ENCODE assay signal across 25 cellular contexts in the genomic region with DNA sequence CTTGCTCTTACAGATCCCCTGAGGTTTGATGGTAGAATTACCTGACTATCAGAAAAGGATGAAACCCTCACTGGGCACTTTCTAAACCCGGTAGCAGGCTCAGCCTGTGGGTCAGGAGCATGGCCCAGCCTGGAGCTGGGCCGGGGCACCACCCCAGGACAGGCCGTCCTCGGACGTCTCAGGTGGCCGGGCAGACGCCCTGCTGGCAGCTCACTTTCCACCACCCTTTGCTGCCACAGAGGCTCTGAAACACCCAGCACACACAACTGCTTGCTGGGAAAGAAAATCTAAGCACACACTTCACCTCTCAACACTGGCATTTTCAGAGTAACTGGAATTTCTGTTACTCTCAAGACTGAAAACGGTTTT.
"Had no signal": no experiment of that assay in that cellular context is flagged by ENCODE, and none has a peak within 500 bp of the region (broad histone marks: within the 10 kb centered on the region; RNA-seq: fewer than 3 reads in every experiment).

No MANE protein-coding gene starts in this region.

- DNase-seq: activated B cell treated with CpG ODN at 0.5 μM for 24 hours; activated CD4-positive, alpha-beta T cell treated with anti-CD3 and anti-CD28 coated beads for 1 hour; activated CD4-positive, alpha-beta T cell treated with anti-CD3 and anti-CD28 coated beads, Interleukin-2, amount 10 ng/mL, durations not matched to agents 24 days and 14 days; activated CD4-positive, alpha-beta T cell treated with anti-CD3 and anti-CD28 coated beads, Interleukin-2, amount 50 U/mL, for 48 hours; activated CD8-positive, alpha-beta memory T cell treated with anti-CD3 and anti-CD28 coated beads, Interleukin-2, amount 10 ng/mL, durations not matched to agents 7 days and 5 days; activated effector memory CD4-positive, alpha-beta T cell treated with Interleukin-2 at 50 U/mL for 16 hours; activated naive CD4-positive, alpha-beta T cell; activated T-cell treated with anti-CD3 and anti-CD28 coated beads, Interleukin-2, amount 50 U/mL, for 24 hours; body of pancreas; Kasumi-1; KBM-7; NCI-H1092; NCI-H1417; NCI-H1930; NCI-H2171; NCI-H2227 treated with DMSO at 0.1 percent for 48 hours; NCI-H526; NCI-H82; SHP77; SW 1271 had no signal

- H3K4me3 ChIP-seq: ascending aorta, body of pancreas, SJSA1 had no signal

- H3K4me3 Mint-ChIP-seq: activated B cell treated with CpG ODN at 0.5 μM for 24 hours; activated CD4-positive, alpha-beta T cell treated with anti-CD3 and anti-CD28 coated beads, Interleukin-2, amount 10 ng/mL, durations not matched to agents 24 days and 14 days; activated CD8-positive, alpha-beta memory T cell treated with anti-CD3 and anti-CD28 coated beads, Interleukin-2, amount 10 ng/mL, durations not matched to agents 7 days and 5 days; activated naive CD4-positive, alpha-beta T cell treated with anti-CD3 and anti-CD28 coated beads, Interleukin-2, amount 50 U/mL, for 24 hours; activated T-cell treated with anti-CD3 and anti-CD28 coated beads, Interleukin-2, amount 50 U/mL, for 24 hours; activated T-helper 1 cell treated with anti-CD3 and anti-CD28 coated beads, Interleukin-12 subunit alpha, Interleukin-12 subunit beta, Interleukin-2, Interleukin-4 antibody, amounts not matched to agents 30 ng/mL and 10 ng/mL and 1 ng/mL, durations not matched to agents 14 hours and 24 hours and 36 hours had no signal

- H3K9me3 Mint-ChIP-seq: activated B cell treated with CpG ODN at 0.5 μM for 24 hours; activated CD4-positive, alpha-beta T cell treated with anti-CD3 and anti-CD28 coated beads, Interleukin-2, amount 10 ng/mL, durations not matched to agents 24 days and 14 days; activated naive CD4-positive, alpha-beta T cell treated with anti-CD3 and anti-CD28 coated beads, Interleukin-2, amount 50 U/mL, for 24 hours; activated T-cell treated with anti-CD3 and anti-CD28 coated beads, Interleukin-2, amount 50 U/mL, for 24 hours; activated T-helper 1 cell treated with anti-CD3 and anti-CD28 coated beads, Interleukin-12 subunit alpha, Interleukin-12 subunit beta, Interleukin-2, Interleukin-4 antibody, amounts not matched to agents 30 ng/mL and 10 ng/mL and 1 ng/mL, durations not matched to agents 14 hours and 24 hours and 36 hours had no signal

- H3K9me3 ChIP-seq: ascending aorta, body of pancreas had no signal

- H3K27me3 ChIP-seq: ascending aorta, body of pancreas, SJSA1 had no signal

- H3K27ac Mint-ChIP-seq: activated B cell treated with CpG ODN at 0.5 μM for 24 hours; activated CD4-positive, alpha-beta T cell treated with anti-CD3 and anti-CD28 coated beads, Interleukin-2, amount 10 ng/mL, durations not matched to agents 24 days and 14 days; activated naive CD4-positive, alpha-beta T cell treated with anti-CD3 and anti-CD28 coated beads, Interleukin-2, amount 50 U/mL, for 24 hours; activated T-cell treated with anti-CD3 and anti-CD28 coated beads, Interleukin-2, amount 50 U/mL, for 24 hours; activated T-helper 1 cell treated with anti-CD3 and anti-CD28 coated beads, Interleukin-12 subunit alpha, Interleukin-12 subunit beta, Interleukin-2, Interleukin-4 antibody, amounts not matched to agents 30 ng/mL and 10 ng/mL and 1 ng/mL, durations not matched to agents 14 hours and 24 hours and 36 hours had no signal

- H3K27me3 Mint-ChIP-seq: activated B cell treated with CpG ODN at 0.5 μM for 24 hours; activated CD4-positive, alpha-beta T cell treated with anti-CD3 and anti-CD28 coated beads, Interleukin-2, amount 10 ng/mL, durations not matched to agents 24 days and 14 days; activated CD8-positive, alpha-beta memory T cell treated with anti-CD3 and anti-CD28 coated beads, Interleukin-2, amount 10 ng/mL, durations not matched to agents 7 days and 5 days; activated naive CD4-positive, alpha-beta T cell treated with anti-CD3 and anti-CD28 coated beads, Interleukin-2, amount 50 U/mL, for 24 hours; activated T-cell treated with anti-CD3 and anti-CD28 coated beads, Interleukin-2, amount 50 U/mL, for 24 hours had no signal

- H3K27ac ChIP-seq: ascending aorta, body of pancreas, SJSA1 had no signal

- ATAC-seq: activated CD8-positive, alpha-beta memory T cell treated with anti-CD3 and anti-CD28 coated beads, Interleukin-2, amount 10 ng/mL, durations not matched to agents 7 days and 5 days; body of pancreas; SK-N-SH treated with all-trans-retinoic acid at 6 μM for 48 hours had no signal
